ENCODE assay signal across 8 cellular contexts in genomic region chr2:135373702-135374101, GRCh38.
"Had no signal": no experiment of that assay in that cellular context is flagged by ENCODE, and none has a peak within 500 bp of the region (broad histone marks: within the 10 kb centered on the region; RNA-seq: fewer than 3 reads in every experiment).

No MANE protein-coding gene starts in this region.

- ATAC-seq: GM12878 had no signal

- DNase-seq: GDM1, GF-D8 had no signal

- FAIRE-seq: G401.6, GM12878, GM12891, GM12892, GM18507, GM19239 had no signal

- H3K4me3 ChIP-seq: GM12878 had no signal
